In genomic region chr1:153805042-153805745, GRCh38 we compare ENCODE assay signal across 8 cellular contexts. TPM values are rescaled to one million over a fixed set of nuclear protein-coding genes. Genes with fewer than 3 reads are reported as not detected.
DNase-seq lines count a peak whose midpoint lies in the region; ATAC-seq and TF ChIP-seq lines count a peak whose summit lies in the region.

No MANE protein-coding gene starts in this region.

- peak; percentile 90 for ATAC-seq in GM19035 (IDR thresholded peaks at IDR 0.05; ENCODE audit: unreplicated experiment)
- peak; percentile 92 for ATAC-seq in HG03135 (IDR thresholded peaks at IDR 0.05; ENCODE audit: unreplicated experiment)

- POLR2A ChIA-PET in AG04450 (lab: Yijun Ruan, JAX): interaction anchor here (0.7 kb wide), 1 partner anchor 11 kb away, joined by 3 read pairs; no protein-coding TSS in a partner anchor

- peaks cover 31% of the 10 kb centered on the region for H3K36me3 ChIP-seq in right atrium auricular region

- H3K9me3 ChIP-seq in AG04450 (ENCODE audit: control insufficient read depth, insufficient read depth, low read length): no peaks in the 10 kb centered on the region
- no peaks in the 10 kb centered on the region for H3K9me3 ChIP-seq in right atrium auricular region

- H3K27me3 ChIP-seq in AG04450 (ENCODE audit: control insufficient read depth, insufficient read depth, low read length): no peaks in the 10 kb centered on the region
- H3K27me3 ChIP-seq in right atrium auricular region: no peaks in the 10 kb centered on the region

- no peaks in the 10 kb centered on the region for H3K27me3 Mint-ChIP-seq in activated naive CD4-positive, alpha-beta T cell treated with anti-CD3 and anti-CD28 coated beads for 36 hours (ENCODE audit: low read depth)

- peak overlapping the region; percentile 90 for H3K27ac Mint-ChIP-seq in activated naive CD4-positive, alpha-beta T cell treated with anti-CD3 and anti-CD28 coated beads for 36 hours

- no peaks in the 10 kb centered on the region for H3K9me3 Mint-ChIP-seq in activated naive CD4-positive, alpha-beta T cell treated with anti-CD3 and anti-CD28 coated beads for 36 hours

- DNase-seq in AG04450 (ENCODE audit: low read depth, low spot score): peak; percentile 21
- peak; percentile 100 for DNase-seq in RPMI8226
- DNase-seq in activated naive CD4-positive, alpha-beta T cell treated with anti-CD3 and anti-CD28 coated beads for 36 hours: peak; percentile 88
- DNase-seq in right atrium auricular region (ENCODE audit: low spot score): peak; percentile 82
- peak; percentile 23 to 44 for DNase-seq in stimulated activated CD8-positive, alpha-beta memory T cell treated with anti-CD3 and anti-CD28 coated beads, Interleukin-15, amount 100 ng/mL, for 4 hours (ENCODE audit: low read depth in 2 of 2)
- DNase-seq in NCI-H1092 treated with DMSO at 0.1 percent for 48 hours (lab: John Stamatoyannopoulos, UW): no peak

- H3K36me3 Mint-ChIP-seq in activated naive CD4-positive, alpha-beta T cell treated with anti-CD3 and anti-CD28 coated beads for 36 hours (ENCODE audit: low read depth): peaks cover 7% of the 10 kb centered on the region

- H3K4me3 ChIP-seq in AG04450 (ENCODE audit: low read depth, low read length): no peak overlapping the region
- H3K4me3 ChIP-seq in right atrium auricular region: no peak overlapping the region

- intact Hi-C loops in activated naive CD4-positive, alpha-beta T cell treated with anti-CD3 and anti-CD28 coated beads for 36 hours (cut with micrococcal nuclease): loop anchor here (1.0 to 5.0 kb wide), 7 partner anchors 22 to 185 kb away; partner anchors contain the start of genes CREB3L4, CRTC2, DENND4B and RPS27

- peaks cover 27% of the 10 kb centered on the region for H3K4me1 Mint-ChIP-seq in activated naive CD4-positive, alpha-beta T cell treated with anti-CD3 and anti-CD28 coated beads for 36 hours (ENCODE audit: low read depth)

- CTCF ChIA-PET in AG04450 (lab: Charles Lee): interaction anchor here (2.9 to 3.6 kb wide), 2 partner anchors 8 to 181 kb away, joined by 12 to 16 read pairs; partner anchors contain the start of gene RAB13
- CTCF ChIA-PET in activated naive CD4-positive, alpha-beta T cell treated with anti-CD3 and anti-CD28 coated beads for 36 hours (lab: Charles Lee): interaction anchor here (1.0 to 2.5 kb wide), 4 partner anchors 84 to 467 kb away, joined by 3 to 10 read pairs (median 4); partner anchors contain the start of genes DENND4B and GATAD2B

- H3K4me1 ChIP-seq in right atrium auricular region: peaks cover 0 to 30% of the 10 kb centered on the region in 2 donors

- H3K27ac ChIP-seq in AG04450 (ENCODE audit: low read depth, low read length) (peak overlapping the region; percentile 21), right atrium auricular region (peak overlapping the region; percentile 72 to 80)

- peak overlapping the region; percentile 17 for H3K4me3 Mint-ChIP-seq in activated naive CD4-positive, alpha-beta T cell treated with anti-CD3 and anti-CD28 coated beads for 36 hours

- TF ChIP-seq CTCF in AG04450 (IDR thresholded peaks at IDR 0.05; ENCODE audit: low read depth, low read length) (no peak), right atrium auricular region (IDR thresholded peaks at IDR 0.05) (no peak)

RNA-seq across cellular contexts. Expression of gene SLC27A3, which starts 30.0 kb away (rescaled TPM):
- 9.9 and 14.3 TPM in 2 replicates for polyA plus RNA-seq in AG04450 (2011; rRNA removed)
- 12.6 and 12.9 TPM in 2 replicates for polyA minus RNA-seq in AG04450 (2011; rRNA and poly(A)+ RNA removed)
- 1 to 10 TPM; 2.7 to 4.3 TPM for total RNA-seq in activated naive CD4-positive, alpha-beta T cell treated with anti-CD3 and anti-CD28 coated beads for 36 hours
- 10 to 100 TPM in 1 of 2 donors, 1 to 10 TPM in 1; 9.9 to 20.1 TPM for total RNA-seq in right atrium auricular region
